In genomic region chr9:137748741-137749140, GRCh38 we compare ENCODE assay signal across 1 cellular context.
TF ChIP-seq lines count a peak whose summit lies in the region.

No MANE protein-coding gene starts in this region.

TF ChIP-seq in GM12878, 131 proteins besides CTCF, POLR2A, EP300 and RAD21:
- TF ChIP-seq REST (IDR thresholded peaks at IDR 0.05; ENCODE audit: low read depth, low read length) (no peak), MEF2B (IDR thresholded peaks at IDR 0.05; ENCODE audit: partially characterized antibody, poor library complexity, severe bottlenecking) (no peak), MEF2A (IDR thresholded peaks at IDR 0.05; ENCODE audit: insufficient read depth, low read depth, low read length) (no peak), DPF2 (IDR thresholded peaks at IDR 0.05) (no peak), ZBTB11 (CRISPR knock-in tag; IDR thresholded peaks at IDR 0.05) (no peak), PKNOX1 (IDR thresholded peaks at IDR 0.05) (no peak), YY1 (IDR thresholded peaks at IDR 0.05; ENCODE audit: low read depth, low read length) (no peak), NRF1 (conservative IDR thresholded peaks at IDR 0.05; ENCODE audit: low read depth, low read length) (no peak), SMAD5 (IDR thresholded peaks at IDR 0.05; ENCODE audit: low read depth) (no peak), ZBTB4 (CRISPR knock-in tag; IDR thresholded peaks at IDR 0.05) (no peak), ZBED1 (IDR thresholded peaks at IDR 0.05; ENCODE audit: borderline replicate concordance) (no peak), SP1 (IDR thresholded peaks at IDR 0.05; ENCODE audit: low read depth, low read length) (no peak), BCL11A (IDR thresholded peaks at IDR 0.05; ENCODE audit: low read depth, low read length) (no peak), ZNF274 (IDR thresholded peaks at IDR 0.05; ENCODE audit: insufficient read depth, insufficient read length) (no peak), IRF3 (IDR thresholded peaks at IDR 0.05) (no peak), POLR2AphosphoS5 (IDR thresholded peaks at IDR 0.05; ENCODE audit: low read length) (no peak)
